In the genomic region with DNA sequence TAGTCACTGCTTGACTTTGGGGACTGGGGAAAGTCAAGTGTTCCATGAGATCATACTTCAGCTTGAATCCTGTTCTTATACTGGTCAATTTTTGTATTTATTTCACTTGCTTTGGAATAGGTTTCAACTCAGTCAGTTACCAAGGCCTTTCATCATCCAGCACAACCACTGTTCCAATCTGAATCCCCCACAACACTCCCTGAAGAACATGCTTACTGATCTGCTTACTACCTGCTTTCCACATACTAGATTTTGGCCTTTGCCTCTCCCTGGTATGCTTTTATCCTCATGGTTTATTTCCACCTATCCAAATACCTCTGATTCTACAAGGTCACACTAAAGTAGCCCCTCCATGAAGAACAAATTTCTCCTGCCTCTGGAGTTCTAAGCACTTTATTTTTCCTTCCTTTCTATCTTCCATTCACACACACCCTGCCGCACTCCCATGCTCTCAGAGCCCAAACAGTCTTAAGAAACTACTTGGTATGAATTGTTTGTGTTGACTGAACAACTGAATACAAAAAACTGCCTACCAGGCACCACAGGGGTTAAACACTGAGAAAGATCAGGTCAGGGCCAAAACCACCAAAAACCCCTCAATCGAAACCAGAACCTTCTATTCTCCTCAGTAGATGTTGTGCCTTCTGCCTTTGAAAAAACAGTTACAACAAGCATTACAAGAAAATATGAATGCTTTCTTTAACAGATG, we compare ENCODE assay signal across 22 cellular contexts.
"Had no signal": no experiment of that assay in that cellular context is flagged by ENCODE, and none has a peak within 500 bp of the region (broad histone marks: within the 10 kb centered on the region; RNA-seq: fewer than 3 reads in every experiment).

No MANE protein-coding gene starts in this region.

- H3K27ac ChIP-seq: heart right ventricle, pancreas, prostate gland, suprapubic skin, tibial artery, upper lobe of right lung had no signal

- H3K36me3 ChIP-seq: pancreas, prostate gland, suprapubic skin, upper lobe of right lung had no signal

- H3K27me3 ChIP-seq: heart right ventricle, pancreas, suprapubic skin, tibial artery, upper lobe of right lung had no signal

- DNase-seq: activated CD4-positive, alpha-beta T cell treated with anti-CD3 and anti-CD28 coated beads for 1 hour; activated CD4-positive, alpha-beta T cell treated with anti-CD3 and anti-CD28 coated beads, Interleukin-2, amount 50 U/mL, for 1 hour; activated CD8-positive, alpha-beta T cell treated with anti-CD3 and anti-CD28 coated beads for 36 hours; activated naive CD8-positive, alpha-beta T cell treated with anti-CD3 and anti-CD28 coated beads, Interleukin-2, amount 50 U/mL, for 24 hours; activated T-cell treated with anti-CD3 and anti-CD28 coated beads, Interleukin-2, amount 50 U/mL, for 48 hours; amygdala; central memory CD4-positive, alpha-beta T cell; effector CD8-positive, alpha-beta T cell; heart right ventricle; naive B cell; nucleus accumbens; pancreas; stimulated activated CD4-positive, alpha-beta T cell treated with anti-CD3 and anti-CD28 coated beads, Interleukin-1b, Interleukin-23, amount 100 ng/mL, for 48 hours; stimulated activated CD4-positive, alpha-beta T cell treated with anti-CD3 and anti-CD28 coated beads, Interleukin-4, amount 100 ng/mL, for 4 hours; stimulated activated CD8-positive, alpha-beta memory T cell treated with anti-CD3 and anti-CD28 coated beads, Interleukin-4, amount 100 ng/mL, for 48 hours; T-helper 2 cell; tibial artery; upper lobe of right lung had no signal

- ATAC-seq: activated CD8-positive, alpha-beta T cell treated with anti-CD3 and anti-CD28 coated beads for 36 hours; activated naive CD8-positive, alpha-beta T cell treated with anti-CD3 and anti-CD28 coated beads, Interleukin-2, amount 50 U/mL, for 24 hours; heart right ventricle; pancreas; stimulated activated memory B cell treated with anti-CD40 and anti-IgM and Interleukin-4, amounts not matched to agents 10 μg/mL and 1 μg/mL and 100 μg/mL, for 72 hours; upper lobe of right lung had no signal

- H3K4me1 ChIP-seq: prostate gland, suprapubic skin, upper lobe of right lung had no signal

- H3K9me3 ChIP-seq: pancreas, prostate gland, suprapubic skin, tibial artery, upper lobe of right lung had no signal

- H3K4me3 ChIP-seq: heart right ventricle, pancreas, prostate gland, smooth muscle cell, suprapubic skin, tibial artery, upper lobe of right lung had no signal

- H3K4me2 ChIP-seq: smooth muscle cell had no signal
